In the genomic region with DNA sequence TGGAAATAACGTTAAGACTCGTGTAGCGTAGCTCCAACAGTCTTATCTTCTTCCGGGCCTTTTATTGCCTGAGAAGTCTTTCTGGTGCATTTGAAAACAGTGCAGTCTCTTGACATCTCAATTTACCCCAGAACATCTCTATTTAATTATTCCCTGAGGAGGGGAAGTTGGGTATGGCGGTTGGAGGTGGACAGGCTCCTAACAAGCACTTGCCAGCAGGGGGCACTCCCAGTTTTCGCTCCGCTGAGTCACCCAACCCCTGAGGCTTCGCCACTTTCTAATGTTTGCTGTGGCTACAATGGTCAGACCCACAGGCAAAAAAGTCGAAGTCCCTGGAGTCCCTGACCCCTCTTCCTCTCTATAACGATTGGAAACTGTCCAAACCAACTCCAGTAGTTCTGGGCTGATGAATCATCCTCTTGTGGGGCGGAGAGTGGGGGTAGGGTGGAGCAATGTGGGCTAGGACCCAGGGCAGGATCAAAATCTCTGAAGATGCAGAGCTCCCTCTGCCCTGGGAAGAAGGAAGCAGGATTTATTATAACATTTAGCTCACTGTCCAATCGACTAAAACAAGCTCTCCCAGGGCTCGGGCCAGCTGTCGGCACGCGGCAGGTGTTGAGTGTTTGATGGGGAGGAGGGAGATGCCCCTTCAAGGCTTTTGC, we compare ENCODE assay signal across 9 cellular contexts.
DNase-seq lines count a peak whose midpoint lies in the region; ATAC-seq and TF ChIP-seq lines count a peak whose summit lies in the region.
"Had no signal": no experiment of that assay in that cellular context is flagged by ENCODE, and none has a peak within 500 bp of the region (broad histone marks: within the 10 kb centered on the region; RNA-seq: fewer than 3 reads in every experiment).

No MANE protein-coding gene starts in this region.

- H3K79me2 ChIP-seq in PC-9 (ENCODE audit: low read depth), result no peaks in the 10 kb centered on the region

- CTCF ChIA-PET in PC-9 (lab: Charles Lee), result no interaction called here

- H3K27me3 Mint-ChIP-seq in nephron (ENCODE audit: low read depth), result no peaks in the 10 kb centered on the region
- H3K27me3 Mint-ChIP-seq in T-helper 2 cell treated with Interferon-gamma antibody and Interleukin-4, amounts not matched to agents 5 μg/mL and 100 μg/mL, for 36 hours (ENCODE audit: low read depth), result no peaks in the 10 kb centered on the region

- H3K27me3 ChIP-seq in PC-9 (ENCODE audit: insufficient read depth, low read depth), result 0 out of 2 replicates have a peak, but pooled peaks cover under 1% of the 10 kb centered on the region
- no peaks in the 10 kb centered on the region for H3K27me3 ChIP-seq in esophagus muscularis mucosa

- peak overlapping the region; percentile 15 to 73 (median 26) for H3K4me3 Mint-ChIP-seq in nephron
- no peak overlapping the region for H3K4me3 Mint-ChIP-seq in T-helper 2 cell treated with Interferon-gamma antibody and Interleukin-4, amounts not matched to agents 5 μg/mL and 100 μg/mL, for 36 hours
- H3K4me3 Mint-ChIP-seq: B cell had no signal

- H3K4me2 ChIP-seq in PC-9, result no peak overlapping the region

- intact Hi-C loops in PC-9 (cut with micrococcal nuclease; ENCODE audit: unreplicated experiment), result no loop called here
- intact Hi-C loops in esophagus muscularis mucosa (cut with DNase I), result loop anchor here (10.0 kb wide), 1 partner anchor 689 kb away; no protein-coding TSS in a partner anchor

- WGBS in esophagus muscularis mucosa, result 38% methylated on average over 15 of the region's 16 CpGs

- POLR2A ChIA-PET in PC-9 (lab: Charles Lee; ENCODE audit: unreplicated experiment), result no interaction called here

- no peaks in the 10 kb centered on the region for H3K9me2 ChIP-seq in PC-9 (ENCODE audit: insufficient read depth)

- H3F3A ChIP-seq in PC-9 (ENCODE audit: insufficient read depth, low read depth), result no peaks in the 10 kb centered on the region

- TF ChIP-seq CTCF in PC-9 (conservative IDR thresholded peaks at IDR 0.05), result peak; percentile 30; the same call in 1 of the 2 replicates
- TF ChIP-seq CTCF in esophagus muscularis mucosa (IDR thresholded peaks at IDR 0.05), result peak; percentile 52 to 65 (median 52)
- peak; percentile 40 to 51 (median 41) for TF ChIP-seq CTCF in nephron (IDR thresholded peaks at IDR 0.05; ENCODE audit: unreplicated experiment in 3 of 3)

- no peak for TF ChIP-seq EP300 in esophagus muscularis mucosa (IDR thresholded peaks at IDR 0.05)

- peaks cover 22% of the 10 kb centered on the region for H3K4me1 Mint-ChIP-seq in nephron
- peaks cover 1% of the 10 kb centered on the region for H3K4me1 Mint-ChIP-seq in T-helper 2 cell treated with Interferon-gamma antibody and Interleukin-4, amounts not matched to agents 5 μg/mL and 100 μg/mL, for 36 hours (ENCODE audit: low read depth)
- H3K4me1 Mint-ChIP-seq: B cell had no signal

- BruUV-seq in PC-9 (replicated peaks; lab: Mats Ljungman, UMichigan), result no TSS peak

- no peaks in the 10 kb centered on the region; the same call in 1 of the 2 replicates for H4K20me1 ChIP-seq in PC-9 (ENCODE audit: insufficient read depth)

- DNase-seq in NCI-H1092 treated with DMSO at 0.1 percent for 48 hours (lab: John Stamatoyannopoulos, UW) (peak; percentile 22), NCI-H1092 (lab: John Stamatoyannopoulos, UW) (no peak), PC-9 (peak in 1 of 2 experiments; percentile 1), esophagus muscularis mucosa (ENCODE audit: extremely low spot score) (no peak), T-helper 9 cell (no peak)
- DNase-seq in T-helper 2 cell treated with Interferon-gamma antibody and Interleukin-4, amounts not matched to agents 5 μg/mL and 100 μg/mL, for 36 hours (ENCODE audit: low spot score), result no peak

- H3K27ac ChIP-seq in PC-9 (no peak overlapping the region), esophagus muscularis mucosa (replicated peaks in 1 of 4) (peak overlapping the region in 1 of 4 donors; percentile 26)

- H2AFZ ChIP-seq in PC-9, result no peak overlapping the region

- no peaks in the 10 kb centered on the region for H3K9me3 Mint-ChIP-seq in nephron
- no peaks in the 10 kb centered on the region for H3K9me3 Mint-ChIP-seq in T-helper 2 cell treated with Interferon-gamma antibody and Interleukin-4, amounts not matched to agents 5 μg/mL and 100 μg/mL, for 36 hours

- no peaks in the 10 kb centered on the region for H3K9me3 ChIP-seq in PC-9 (ENCODE audit: insufficient read depth, low read depth)
- H3K9me3 ChIP-seq in esophagus muscularis mucosa, result no peaks in the 10 kb centered on the region

- H3K4me3 ChIP-seq in PC-9 (no peak overlapping the region), esophagus muscularis mucosa (peak overlapping the region in 2 of 4 donors; percentile 2 to 7)

- peak overlapping the region; percentile 4 to 58 (median 57) for H3K27ac Mint-ChIP-seq in nephron
- H3K27ac Mint-ChIP-seq in T-helper 2 cell treated with Interferon-gamma antibody and Interleukin-4, amounts not matched to agents 5 μg/mL and 100 μg/mL, for 36 hours, result no peak overlapping the region
- H3K27ac Mint-ChIP-seq: B cell had no signal

- no peaks in the 10 kb centered on the region for H3K36me3 ChIP-seq in PC-9 (ENCODE audit: low read depth)
- no peaks in the 10 kb centered on the region for H3K36me3 ChIP-seq in esophagus muscularis mucosa

- peak; percentile 59 for ATAC-seq in HG02885 (IDR thresholded peaks at IDR 0.05; ENCODE audit: poor library complexity, unreplicated experiment)

- no peak for TF ChIP-seq POLR2A in esophagus muscularis mucosa (IDR thresholded peaks at IDR 0.05; ENCODE audit: low read depth)

- H3K36me3 Mint-ChIP-seq in nephron (ENCODE audit: low read depth), result no peaks in the 10 kb centered on the region
- no peaks in the 10 kb centered on the region for H3K36me3 Mint-ChIP-seq in T-helper 2 cell treated with Interferon-gamma antibody and Interleukin-4, amounts not matched to agents 5 μg/mL and 100 μg/mL, for 36 hours (ENCODE audit: low read depth)

- H3K4me1 ChIP-seq in PC-9 (replicated peaks; ENCODE audit: insufficient read depth) (no peaks in the 10 kb centered on the region), esophagus muscularis mucosa (peaks cover 9 to 18% (median 14%) of the 10 kb centered on the region in 4 donors)
